17 cellular contexts compared by ENCODE assay signal in genomic region chr13:103625194-103625593, GRCh38.
DNase-seq lines count a peak whose midpoint lies in the region; FAIRE-seq and TF ChIP-seq lines count a peak whose summit lies in the region.
"Had no signal": no experiment of that assay in that cellular context is flagged by ENCODE, and none has a peak within 500 bp of the region (broad histone marks: within the 10 kb centered on the region; RNA-seq: fewer than 3 reads in every experiment).

No MANE protein-coding gene starts in this region.

- no peaks in the 10 kb centered on the region for H3K23me2 ChIP-seq in H1 (ENCODE audit: low read depth, low read length)

- H3K79me1 ChIP-seq in H1 (ENCODE audit: low read depth, low read length) = no peaks in the 10 kb centered on the region

- H2BK5ac ChIP-seq in H1 (ENCODE audit: low read depth, low read length) = no peak overlapping the region

- H3K18ac ChIP-seq in H1 (ENCODE audit: extremely low read depth, low read length) = no peak overlapping the region

- no peak overlapping the region for H3K27ac ChIP-seq in H1 (ENCODE audit: low read depth, low read length)
- no peak overlapping the region for H3K27ac ChIP-seq in tibial artery
- H3K27ac ChIP-seq: HL-60 had no signal

- H2AK5ac ChIP-seq in H1 (ENCODE audit: low read depth, low read length) = no peak overlapping the region

- no peak overlapping the region for H3K56ac ChIP-seq in H1 (replicated peaks; ENCODE audit: insufficient read length, low read depth, low read length)

- no peak overlapping the region for H2BK15ac ChIP-seq in H1 (ENCODE audit: low read length)

- no peak for TF ChIP-seq EP300 in H1 (IDR thresholded peaks at IDR 0.05; ENCODE audit: borderline replicate concordance in 1 of 2, low read depth in 2 of 2, low read length in 2 of 2)

- 93% methylated on average over 5 of the region's 5 CpGs; no CpG with 5 or more reads in 1 of the 2 experiments for WGBS in H1 (ENCODE audit: extremely low coverage in 1 of 2, insufficient coverage in 1 of 2, insufficient read length in 1 of 2, insufficient replicate concordance in 2 of 2, low coverage in 1 of 2, low lambda C conversion rate in 2 of 2, missing lambda C conversion rate in 1 of 2), 2 experiments

- no peak overlapping the region for H3K4ac ChIP-seq in H1 (replicated peaks; ENCODE audit: insufficient read length, low read depth, low read length)

- H3K36me3 ChIP-seq in H1 (ENCODE audit: control insufficient read depth in 2 of 4, insufficient read depth in 4 of 4, low read length in 3 of 4) = no peaks in the 10 kb centered on the region
- H3K36me3 ChIP-seq in tibial artery = no peaks in the 10 kb centered on the region

- H4K20me1 ChIP-seq in H1 (replicated peaks in 1 of 2; ENCODE audit: control insufficient read depth in 1 of 2, insufficient read depth in 2 of 2, low read length in 2 of 2) = no peaks in the 10 kb centered on the region

- no peak for TF ChIP-seq RAD21 in H1 (IDR thresholded peaks at IDR 0.05 in 1 of 2, conservative IDR thresholded peaks at IDR 0.05 in 1 of 2; ENCODE audit: low read depth in 2 of 2, low read length in 2 of 2)

- no peak overlapping the region for H2BK12ac ChIP-seq in H1 (ENCODE audit: low read depth, low read length)

- CTCF ChIA-PET in H1 (lab: Charles Lee; ENCODE audit: partially characterized antibody) = no interaction called here

- H3K4me3 ChIP-seq in H1 (ENCODE audit: extremely low read depth in 1 of 4, insufficient read depth in 2 of 4, low read depth in 3 of 4, low read length in 4 of 4) (no peak overlapping the region), tibial artery (no peak overlapping the region)

- FAIRE-seq in H1 (lab: Jason Lieb, UNC) = no peak
- FAIRE-seq: A204.1, G401.6, GM12891, H54 had no signal

- no peak for TF ChIP-seq POLR2A in H1 (IDR thresholded peaks at IDR 0.05; ENCODE audit: control extremely low read depth in 1 of 2, low read depth in 2 of 2, low read length in 2 of 2)

- H3K79me2 ChIP-seq in H1 (ENCODE audit: control insufficient read depth in 1 of 2, insufficient read depth in 2 of 2, low read length in 2 of 2) = no peaks in the 10 kb centered on the region

- TF ChIP-seq CTCF in H1 (IDR thresholded peaks at IDR 0.05; ENCODE audit: control extremely low read depth in 1 of 3, insufficient read depth in 1 of 3, low read depth in 1 of 3, low read length in 3 of 3) (no peak), tibial artery (IDR thresholded peaks at IDR 0.05) (no peak)

- no peak overlapping the region for H3K14ac ChIP-seq in H1 (ENCODE audit: insufficient read length)

- no peak overlapping the region for H3K23ac ChIP-seq in H1 (ENCODE audit: insufficient read length)

- H2BK20ac ChIP-seq in H1 (ENCODE audit: low read length) = no peak overlapping the region

- no peak overlapping the region for H4K5ac ChIP-seq in H1 (ENCODE audit: insufficient read length, low read depth, low read length)

- no peak overlapping the region for H2BK120ac ChIP-seq in H1 (replicated peaks; ENCODE audit: low read depth, low read length)

- H3K9me3 ChIP-seq in H1 (ENCODE audit: insufficient read depth in 2 of 2, low read depth in 1 of 2, low read length in 1 of 2) (no peaks in the 10 kb centered on the region), tibial artery (no peaks in the 10 kb centered on the region)

- intact Hi-C loops in tibial artery (cut with DNase I; ENCODE audit: low total_unique reads) = no loop called here

- no peak overlapping the region for H4K8ac ChIP-seq in H1 (ENCODE audit: extremely low read depth, insufficient read depth, low read length)

- POLR2A ChIA-PET in H1 (lab: Charles Lee; ENCODE audit: partially characterized antibody) = no interaction called here

- H3K9ac ChIP-seq in H1 (replicated peaks in 1 of 4; ENCODE audit: extremely low read depth in 1 of 4, low read depth in 3 of 4, low read length in 3 of 4) = no peak overlapping the region

- H3K4me2 ChIP-seq in H1 (ENCODE audit: insufficient read depth in 1 of 2, low read depth in 2 of 2, low read length in 2 of 2) = no peak overlapping the region

- H3K27me3 ChIP-seq in H1 (replicated peaks in 1 of 4; ENCODE audit: control insufficient read depth in 3 of 4, extremely low read depth in 1 of 4, insufficient read depth in 3 of 4, low read length in 3 of 4) (no peaks in the 10 kb centered on the region), tibial artery (no peaks in the 10 kb centered on the region)

- no peak overlapping the region for H2AFZ ChIP-seq in H1 (ENCODE audit: low read length)

- no peak overlapping the region for H4K91ac ChIP-seq in H1 (replicated peaks; ENCODE audit: insufficient read length, low read length)

- H3K4me1 ChIP-seq in H1 (replicated peaks in 1 of 4; ENCODE audit: control insufficient read depth in 3 of 4, insufficient read depth in 4 of 4, low read length in 3 of 4) (peaks cover 0 to 2% (median 0%) of the 10 kb centered on the region in 4 experiments; a peak in 1 of 7 replicates), tibial artery (no peaks in the 10 kb centered on the region)

- DNase-seq in NCI-H510A treated with DMSO at 0.1 percent for 48 hours (lab: John Stamatoyannopoulos, UW) = peak; percentile 21
- no peak for DNase-seq in NCI-H510A (lab: John Stamatoyannopoulos, UW)
- DNase-seq in NCI-H1417 (lab: John Stamatoyannopoulos, UW) = peak; percentile 30 to 81 (median 41)
- peak; percentile 43 for DNase-seq in NCI-H69 (lab: John Stamatoyannopoulos, UW)
- no peak for DNase-seq in H1 (ENCODE audit: low read depth in 1 of 2, low spot score in 2 of 2)
- DNase-seq in NCI-H1694 (lab: John Stamatoyannopoulos, UW) = no peak
- DNase-seq in stimulated activated CD4-positive, alpha-beta T cell treated with anti-CD3 and anti-CD28 coated beads, Interleukin-12 subunit alpha, Interleukin-12 subunit beta, amount 100 ng/mL, for 4 hours = no peak
- DNase-seq in tibial artery = no peak
- DNase-seq: C1 segment of cervical spinal cord; CD4-positive, alpha-beta T cell; DMS79 treated with DMSO at 0.1 percent for 48 hours; EL had no signal

TF ChIP-seq in H1, 55 proteins besides CTCF, POLR2A, EP300 and RAD21:
- TF ChIP-seq GTF2F1 (IDR thresholded peaks at IDR 0.05; ENCODE audit: borderline replicate concordance, low read depth, low read length) (no peak), ZNF274 (IDR thresholded peaks at IDR 0.05; ENCODE audit: borderline replicate concordance, extremely low read depth, low read length) (no peak), EGR1 (IDR thresholded peaks at IDR 0.05; ENCODE audit: borderline replicate concordance, low read depth, low read length) (peak; percentile 76), CTBP2 (IDR thresholded peaks at IDR 0.05; ENCODE audit: borderline replicate concordance, insufficient read depth, insufficient read length, low read length) (no peak), BACH1 (IDR thresholded peaks at IDR 0.05; ENCODE audit: low read length) (no peak), NRF1 (IDR thresholded peaks at IDR 0.05; ENCODE audit: low read depth, low read length) (no peak), KDM5A (IDR thresholded peaks at IDR 0.05; ENCODE audit: low read length) (no peak), NANOG (IDR thresholded peaks at IDR 0.05; ENCODE audit: insufficient read depth, low read depth, low read length, poor library complexity, severe bottlenecking) (no peak)

Comparison
In these comparisons a context has a peak if more than half of its experiments do, and no peak if none do; other contexts are left out.
1. DNase-seq: peak in NCI-H510A treated with DMSO at 0.1 percent for 48 hours (single experiment), NCI-H1417 (3 of 3) and NCI-H69 (single experiment); none in NCI-H510A (single experiment), H1 (0 of 2), NCI-H1694 (single experiment), stimulated activated CD4-positive, alpha-beta T cell treated with anti-CD3 and anti-CD28 coated beads, Interleukin-12 subunit alpha, Interleukin-12 subunit beta, amount 100 ng/mL, for 4 hours (single experiment) and tibial artery (0 of 2).